In genomic region chr18:13791181-13791580, GRCh38 we compare ENCODE assay signal across 27 cellular contexts. TPM values are rescaled to one million over a fixed set of nuclear protein-coding genes. Genes with fewer than 3 reads are reported as not detected.
A peak's percentile ranks its signal among the peaks of the same experiment; 100 is the strongest.
DNase-seq lines count a peak whose midpoint lies in the region; ATAC-seq and TF ChIP-seq lines count a peak whose summit lies in the region.
"Had no signal": no experiment of that assay in that cellular context is flagged by ENCODE, and none has a peak within 500 bp of the region (broad histone marks: within the 10 kb centered on the region; RNA-seq: fewer than 3 reads in every experiment).

No MANE protein-coding gene starts in this region.

- H2BK5ac ChIP-seq in neuronal stem cell (ENCODE audit: low read length): no peak overlapping the region

- H3K23ac ChIP-seq in neuronal stem cell (ENCODE audit: low read depth, low read length, poor library complexity): no peak overlapping the region

- H3K79me1 ChIP-seq in neuronal stem cell (ENCODE audit: low read depth, low read length): no peaks in the 10 kb centered on the region

- no peak overlapping the region for H3K4ac ChIP-seq in neuronal stem cell (ENCODE audit: low read length)

- no peak overlapping the region for H4K91ac ChIP-seq in neuronal stem cell (ENCODE audit: low read depth, low read length, poor library complexity)

- no peak for TF ChIP-seq RAD21 in Ishikawa (IDR thresholded peaks at IDR 0.05; ENCODE audit: low read depth)

- no peak overlapping the region for H2BK12ac ChIP-seq in neuronal stem cell (ENCODE audit: low read length)

- no peaks in the 10 kb centered on the region for H3K79me2 ChIP-seq in fibroblast of lung (ENCODE audit: control insufficient read depth, insufficient read depth, low read length)

- no peaks in the 10 kb centered on the region for H3K4me1 ChIP-seq in fibroblast of lung (ENCODE audit: control insufficient read depth, extremely low read depth, insufficient read depth, low read length)
- peaks cover 0 to 2% of the 10 kb centered on the region in 2 donors for H3K4me1 ChIP-seq in neuronal stem cell (ENCODE audit: control insufficient read depth in 2 of 2, insufficient read depth in 1 of 2, low read depth in 1 of 2, low read length in 2 of 2)
- H3K4me1 ChIP-seq: adrenal gland, tibial artery had no signal

- H3K27ac ChIP-seq in fibroblast of lung (ENCODE audit: insufficient read depth, low read length) (no peak overlapping the region), neuronal stem cell (replicated peaks; ENCODE audit: low read length) (no peak overlapping the region)
- H3K27ac ChIP-seq: adrenal gland, skin epidermis, tibial artery had no signal

- peak; percentile 90 for DNase-seq in NCI-H226
- peak; percentile 11 to 16 for DNase-seq in fibroblast of lung (ENCODE audit: low read depth in 2 of 2)
- no peak for DNase-seq in neuronal stem cell (ENCODE audit: low spot score)
- DNase-seq in KG1 (lab: John Stamatoyannopoulos, UW): no peak
- DNase-seq in SK-N-DZ (ENCODE audit: low spot score): no peak
- DNase-seq: activated B cell treated with CpG ODN at 0.5 μM for 24 hours; activated CD4-positive, alpha-beta memory T cell treated with anti-CD3 and anti-CD28 coated beads for 36 hours; activated gamma-delta T cell treated with Interleukin-2 at 50 U/mL for 16 hours; adrenal gland; CD8-positive, alpha-beta T cell; DMS153; Karpas-422; kidney glomerular epithelial cell; natural killer cell; NCI-H1417; NCI-H2171 treated with DMSO at 0.1 percent for 48 hours; NCI-H774; posterior cingulate gyrus; stimulated activated CD4-positive, alpha-beta T cell treated with anti-CD3 and anti-CD28 coated beads, Interleukin-2, amount 100 ng/mL, for 48 hours; stimulated activated naive CD8-positive, alpha-beta T cell treated with anti-CD3 and anti-CD28 coated beads, Interleukin-15, Interleukin-2, amounts not matched to agents 100 U/mL and 50 U/mL, for 24 hours; tibial artery had no signal

- H2BK15ac ChIP-seq in neuronal stem cell (ENCODE audit: low read length): no peak overlapping the region

- TF ChIP-seq EP300 in Ishikawa (IDR thresholded peaks at IDR 0.05; ENCODE audit: borderline replicate concordance): no peak

- no peak overlapping the region for H2AFZ ChIP-seq in fibroblast of lung (ENCODE audit: low read length)
- H2AFZ ChIP-seq in neuronal stem cell (ENCODE audit: low read length): peak overlapping the region; percentile 10

- no peak overlapping the region for H2AK5ac ChIP-seq in neuronal stem cell (ENCODE audit: low read depth, low read length)

- H3K9ac ChIP-seq in fibroblast of lung (ENCODE audit: insufficient read depth, low read length): no peak overlapping the region
- H3K9ac ChIP-seq in neuronal stem cell (ENCODE audit: low read depth, low read length, poor library complexity): no peak overlapping the region

- no peak overlapping the region for H3K14ac ChIP-seq in neuronal stem cell (ENCODE audit: low read length)

- no peak for TF ChIP-seq CTCF in fibroblast of lung (conservative IDR thresholded peaks at IDR 0.05 in 1 of 2, IDR thresholded peaks at IDR 0.05 in 1 of 2; ENCODE audit: low read depth in 1 of 2, low read length in 2 of 2)

- ATAC-seq in GM21447 (IDR thresholded peaks at IDR 0.05; ENCODE audit: unreplicated experiment): no peak
- ATAC-seq: CD8-positive, alpha-beta T cell; natural killer cell; Panc1; stimulated activated naive CD8-positive, alpha-beta T cell treated with anti-CD3 and anti-CD28 coated beads, Interleukin-15, Interleukin-2, amounts not matched to agents 100 U/mL and 50 U/mL, for 24 hours had no signal

- H3K4me3 ChIP-seq in fibroblast of lung (replicated peaks in 1 of 4; ENCODE audit: control extremely low read depth in 1 of 4, insufficient read depth in 1 of 4, low read depth in 3 of 4, low read length in 4 of 4): no peak overlapping the region
- H3K4me3 ChIP-seq in neuronal stem cell (ENCODE audit: low read length in 2 of 2): peak overlapping the region in 1 of 2 donors; percentile 54
- H3K4me3 ChIP-seq: adrenal gland, skin epidermis, tibial artery had no signal

- H4K20me1 ChIP-seq in fibroblast of lung (ENCODE audit: control insufficient read depth, extremely low read depth, insufficient read depth, low read length): no peaks in the 10 kb centered on the region

- H3K27me3 ChIP-seq in fibroblast of lung (ENCODE audit: control insufficient read depth, insufficient read depth, low read length): no peaks in the 10 kb centered on the region
- H3K27me3 ChIP-seq in neuronal stem cell (ENCODE audit: control insufficient read depth in 3 of 3, insufficient read depth in 3 of 3, low read depth in 1 of 3, low read length in 3 of 3): no peaks in the 10 kb centered on the region
- H3K27me3 ChIP-seq: adrenal gland, tibial artery had no signal

- no peak overlapping the region for H3K18ac ChIP-seq in neuronal stem cell (ENCODE audit: low read length)

- WGBS in neuronal stem cell (ENCODE audit: extremely low coverage in 2 of 2, insufficient read length in 2 of 2, insufficient replicate concordance in 1 of 2), 2 donors: no CpG with 5 or more reads among the region's 7 CpGs

- no peak overlapping the region for H2BK120ac ChIP-seq in neuronal stem cell (ENCODE audit: low read depth, low read length)

- no peak overlapping the region for H4K8ac ChIP-seq in neuronal stem cell (ENCODE audit: low read depth, low read length)

- H3K36me3 ChIP-seq in fibroblast of lung (ENCODE audit: control insufficient read depth, insufficient read depth, low read length) (no peaks in the 10 kb centered on the region), neuronal stem cell (replicated peaks in 1 of 2; ENCODE audit: control insufficient read depth in 2 of 2, insufficient read depth in 2 of 2, low read length in 2 of 2) (no peaks in the 10 kb centered on the region)
- H3K36me3 ChIP-seq: adrenal gland, tibial artery had no signal

- H3K4me2 ChIP-seq in fibroblast of lung (ENCODE audit: extremely low read depth, insufficient read depth, low read length): no peak overlapping the region
- H3K4me2 ChIP-seq in neuronal stem cell (ENCODE audit: insufficient read depth, low read length, poor library complexity, severe bottlenecking): no peak overlapping the region

- H3K9me3 ChIP-seq in fibroblast of lung (ENCODE audit: control insufficient read depth, insufficient read depth, low read depth, low read length) (no peaks in the 10 kb centered on the region), neuronal stem cell (replicated peaks in 1 of 2; ENCODE audit: control insufficient read depth in 2 of 2, insufficient read depth in 1 of 2, low read depth in 1 of 2, low read length in 2 of 2) (no peaks in the 10 kb centered on the region)
- H3K9me3 ChIP-seq: adrenal gland had no signal

TF ChIP-seq in Ishikawa, 13 proteins besides CTCF, POLR2A, EP300 and RAD21:
- TF ChIP-seq CEBPB (IDR thresholded peaks at IDR 0.05): peak; percentile 51
- peak; percentile 49; the same call in 1 of the 2 replicates for TF ChIP-seq MAX (IDR thresholded peaks at IDR 0.05)
- no peak for TF ChIP-seq YY1 (IDR thresholded peaks at IDR 0.05; ENCODE audit: low read depth)
TF ChIP-seq in Ishikawa: peak in this region for 2.

RNA-seq across cellular contexts. Expression of gene MC5R, which starts 32.8 kb away (rescaled TPM):
- total RNA-seq in fibroblast of lung: not detected in 2 replicates
- polyA plus RNA-seq in fibroblast of lung: not detected in 2 replicates
- not detected in 2 replicates for polyA plus RNA-seq in fibroblast of lung (2012)
- polyA minus RNA-seq in fibroblast of lung (ENCODE audit: low replicate concordance): 0.79 TPM in 1 of 2 replicates, not detected in the other
- polyA plus RNA-seq in neuronal stem cell (2013, experiment 1 of 2): 0.04 TPM
- polyA plus RNA-seq in neuronal stem cell (2013, experiment 2 of 2): 0.06 TPM
- polyA plus RNA-seq in SK-N-DZ (2014; cell fraction: cytosol; rRNA removed): not detected in 2 replicates
- polyA plus RNA-seq in SK-N-DZ (2014; cell fraction: nucleus; rRNA removed): not detected in 2 replicates
- total RNA-seq: activated B cell treated with CpG ODN at 0.5 μM for 24 hours; activated CD4-positive, alpha-beta memory T cell treated with anti-CD3 and anti-CD28 coated beads for 36 hours; CD8-positive, alpha-beta T cell; HT-29; natural killer cell; SK-MEL-5 had no signal

Comparison
In these comparisons a context has a peak if more than half of its experiments do, and no peak if none do; other contexts are left out.
1. DNase-seq: peak in NCI-H226 (single experiment) and fibroblast of lung (2 of 2); none in neuronal stem cell (single experiment), KG1 (single experiment) and SK-N-DZ (single experiment).